ENCODE assay signal across 8 cellular contexts in the genomic region with DNA sequence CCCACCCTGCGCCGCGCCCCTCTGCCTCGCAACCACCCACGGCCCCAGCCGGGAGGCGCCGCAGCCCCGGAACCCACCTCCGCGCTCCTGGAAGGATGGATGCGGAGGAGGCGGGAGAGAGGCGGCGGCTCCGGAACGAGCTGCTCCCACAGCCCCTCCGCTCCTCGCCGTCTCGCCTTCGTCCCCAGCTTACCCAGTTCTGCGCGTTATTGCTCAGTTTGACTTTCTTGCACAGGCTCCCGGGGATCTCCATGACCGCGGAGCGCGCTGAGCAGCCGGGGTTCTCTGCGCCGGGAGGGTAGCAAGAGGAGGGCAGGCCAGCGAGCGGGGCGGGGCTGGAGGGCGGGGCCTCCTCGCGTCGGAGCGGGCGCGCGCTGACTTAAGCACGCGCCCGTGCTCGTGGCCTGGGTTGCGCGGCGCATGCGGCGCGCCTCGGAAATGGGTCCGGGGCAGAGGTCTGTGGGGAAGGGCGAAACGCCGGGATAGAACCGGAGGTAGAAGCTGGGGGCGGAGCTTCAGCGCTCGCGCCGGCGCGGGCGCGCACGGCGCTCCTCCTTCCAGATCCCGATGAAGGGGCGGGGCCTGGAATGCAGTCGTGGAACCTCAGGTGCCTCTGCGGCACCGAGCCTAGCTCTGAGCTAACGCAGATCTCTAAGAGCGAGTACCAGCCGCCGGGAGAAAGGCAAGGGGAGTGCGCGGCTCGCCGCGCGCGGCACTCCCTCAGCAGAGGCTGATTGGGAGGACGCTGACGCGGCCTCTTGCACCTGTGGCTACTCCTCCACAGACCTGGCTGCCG.
DNase-seq lines count a peak whose midpoint lies in the region; ATAC-seq and TF ChIP-seq lines count a peak whose summit lies in the region.

PAPSS1 (minus strand) TSS at position 308 of the 796 bp plus-strand sequence; CDS start at position 253, 55 bp downstream.

- peak within 1 kb of the TSS; percentile 86 for H3K27ac Mint-ChIP-seq in central memory CD8-positive, alpha-beta T cell (ENCODE audit: low read depth)

- DNase-seq in AML-193 (lab: John Stamatoyannopoulos, UW) (peak; percentile 92 to 93), NCI-H446 treated with DMSO at 0.1 percent for 48 hours (lab: John Stamatoyannopoulos, UW) (peak; percentile 84), iris pigment epithelial cell (ENCODE audit: low read depth) (peak; percentile 97)
- DNase-seq in central memory CD8-positive, alpha-beta T cell (ENCODE audit: low spot score in 2 of 2) = peak; percentile 90 to 91
- DNase-seq in stimulated activated CD4-positive, alpha-beta T cell treated with anti-CD3 and anti-CD28 coated beads, Interleukin-12 subunit alpha, Interleukin-12 subunit beta, amount 100 ng/mL, for 24 hours (ENCODE audit: low read depth in 2 of 2) = peak; percentile 90 to 92

- no peaks in the 10 kb centered on the region for H3K9me3 Mint-ChIP-seq in central memory CD8-positive, alpha-beta T cell

- peak within 1 kb of the TSS; percentile 91 for H3K4me3 Mint-ChIP-seq in central memory CD8-positive, alpha-beta T cell

- TF ChIP-seq POLR2A in GM19099 (IDR thresholded peaks at IDR 0.05; ENCODE audit: extremely low read depth, insufficient read length, low read depth) = peak; percentile 76

- H3K36me3 Mint-ChIP-seq in central memory CD8-positive, alpha-beta T cell (ENCODE audit: insufficient read depth) = peaks cover 13% of the 10 kb centered on the region

- H3K27me3 Mint-ChIP-seq in central memory CD8-positive, alpha-beta T cell = no peaks in the 10 kb centered on the region

- H3K4me1 Mint-ChIP-seq in central memory CD8-positive, alpha-beta T cell = peaks cover 34% of the 10 kb centered on the region

- peak; percentile 80 for ATAC-seq in HG03378 (IDR thresholded peaks at IDR 0.05; ENCODE audit: unreplicated experiment)
- ATAC-seq in activated CD4-positive, CD25-positive, alpha-beta regulatory T cell treated with anti-CD3 and anti-CD28 coated beads, Interleukin-2, amount 50 U/mL, for 24 hours = peak; percentile 89 to 90
- peak; percentile 88 for ATAC-seq in central memory CD8-positive, alpha-beta T cell (replicated peaks; ENCODE audit: extremely low read depth, poor library complexity, severe bottlenecking)

Comparison
In these comparisons a context has a peak if more than half of its experiments do, and no peak if none do; other contexts are left out.
1. Peak in every context shown above with its lines: DNase-seq and ATAC-seq.